Comparison of ENCODE assay signal across 8 cellular contexts in genomic region chr3:32684800-32685603, GRCh38.
A peak's percentile ranks its signal among the peaks of the same experiment; 100 is the strongest.
DNase-seq lines count a peak whose midpoint lies in the region; ATAC-seq lines count a peak whose summit lies in the region.

TSS of gene CNOT10 (plus strand) at chr3:32685188. CDS start at chr3:32685461, 273 bp downstream.

- H3K4me3 Mint-ChIP-seq in central memory CD8-positive, alpha-beta T cell: peak within 1 kb of the TSS; percentile 88

- peak within 1 kb of the TSS; percentile 91 for H3K27ac Mint-ChIP-seq in central memory CD8-positive, alpha-beta T cell (ENCODE audit: low read depth)

- peak; percentile 97 for ATAC-seq in GM19035 (IDR thresholded peaks at IDR 0.05; ENCODE audit: unreplicated experiment)
- peak; percentile 98 for ATAC-seq in HG03354 (IDR thresholded peaks at IDR 0.05; ENCODE audit: poor library complexity, severe bottlenecking, unreplicated experiment)
- peak; percentile 92 for ATAC-seq in central memory CD8-positive, alpha-beta T cell (replicated peaks; ENCODE audit: extremely low read depth, poor library complexity, severe bottlenecking)

- DNase-seq in AG20443 (ENCODE audit: low spot score) (peak; percentile 98), NCI-H446 (lab: John Stamatoyannopoulos, UW) (peak; percentile 73 to 91), iris pigment epithelial cell (ENCODE audit: low read depth) (peak; percentile 94)
- DNase-seq in activated CD4-positive, CD25-positive, alpha-beta regulatory T cell treated with anti-CD3 and anti-CD28 coated beads, Interleukin-2, amount 50 U/mL, for 16 hours (ENCODE audit: low read depth, low spot score): peak; percentile 91
- peak; percentile 88 to 94 for DNase-seq in central memory CD8-positive, alpha-beta T cell (ENCODE audit: low spot score in 2 of 2)
- peak; percentile 93 for DNase-seq in stimulated activated CD4-positive, alpha-beta T cell treated with anti-CD3 and anti-CD28 coated beads, Interleukin-12 subunit alpha, Interleukin-12 subunit beta, amount 100 ng/mL, for 24 hours (ENCODE audit: low read depth in 2 of 2)

- H3K36me3 Mint-ChIP-seq in central memory CD8-positive, alpha-beta T cell (ENCODE audit: insufficient read depth): peaks cover 18% of the 10 kb centered on the region

- H3K4me1 Mint-ChIP-seq in central memory CD8-positive, alpha-beta T cell: peaks cover 37% of the 10 kb centered on the region

- H3K9me3 Mint-ChIP-seq in central memory CD8-positive, alpha-beta T cell: no peaks in the 10 kb centered on the region

- no peaks in the 10 kb centered on the region for H3K27me3 Mint-ChIP-seq in central memory CD8-positive, alpha-beta T cell

Comparison
In these comparisons a context has a peak if more than half of its experiments do, and no peak if none do; other contexts are left out.
1. Peak in every context shown above with its lines: DNase-seq and ATAC-seq.